In the genomic region with DNA sequence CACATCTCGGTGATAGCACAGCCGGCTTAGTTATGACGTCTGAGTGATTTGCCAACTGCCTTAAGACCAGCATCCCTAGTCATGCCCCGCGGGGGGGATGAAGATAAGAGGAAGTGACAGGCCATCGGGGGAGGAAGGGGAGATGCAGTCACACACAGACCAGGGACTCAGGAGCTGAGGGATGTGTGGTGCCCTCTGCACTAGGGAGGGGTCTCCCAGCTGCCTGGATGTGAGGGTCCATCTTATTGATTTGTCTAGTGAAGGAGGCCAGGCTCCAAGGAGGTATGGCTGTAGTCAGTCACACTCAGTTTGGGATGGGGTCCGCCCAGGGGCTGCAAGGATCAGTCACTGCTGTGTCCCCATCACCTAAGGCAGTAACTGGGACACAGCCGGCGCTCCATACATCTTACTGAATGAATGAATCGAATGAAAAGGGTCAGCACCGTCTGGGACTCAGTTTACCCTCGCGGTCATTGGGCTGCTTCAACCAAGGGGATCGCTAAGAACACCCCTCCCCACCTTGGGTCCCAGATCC, we compare ENCODE assay signal across 8 cellular contexts. TPM values are rescaled to one million over a fixed set of nuclear protein-coding genes. Genes with fewer than 3 reads are reported as not detected.
DNase-seq lines count a peak whose midpoint lies in the region; ATAC-seq and TF ChIP-seq lines count a peak whose summit lies in the region.

No MANE protein-coding gene starts in this region.

- H3K9me3 Mint-ChIP-seq in CD4-positive, alpha-beta memory T cell: no peaks in the 10 kb centered on the region
- H3K9me3 Mint-ChIP-seq in activated B cell treated with CpG ODN at 0.5 μM for 24 hours: no peaks in the 10 kb centered on the region
- no peaks in the 10 kb centered on the region for H3K9me3 Mint-ChIP-seq in neural crest cell

- peak overlapping the region; percentile 85 to 98 (median 96) for H3K27ac Mint-ChIP-seq in CD4-positive, alpha-beta memory T cell
- H3K27ac Mint-ChIP-seq in activated B cell treated with CpG ODN at 0.5 μM for 24 hours (peak overlapping the region; percentile 89), neural crest cell (ENCODE audit: unreplicated experiment) (peak overlapping the region; percentile 19)

- no peak overlapping the region for H2AFZ ChIP-seq in fibroblast of lung (ENCODE audit: low read length)

- peaks cover 0 to 12% of the 10 kb centered on the region in 2 donors for H3K36me3 Mint-ChIP-seq in CD4-positive, alpha-beta memory T cell
- H3K36me3 Mint-ChIP-seq in activated B cell treated with CpG ODN at 0.5 μM for 24 hours (ENCODE audit: low read depth) (no peaks in the 10 kb centered on the region), neural crest cell (ENCODE audit: low read depth) (no peaks in the 10 kb centered on the region)

- H3K27me3 ChIP-seq in CD4-positive, alpha-beta memory T cell (ENCODE audit: insufficient read depth, low read length): no peaks in the 10 kb centered on the region
- H3K27me3 ChIP-seq in fibroblast of lung (ENCODE audit: control insufficient read depth, insufficient read depth, low read length): no peaks in the 10 kb centered on the region

- CTCF ChIA-PET in CD4-positive, alpha-beta memory T cell (lab: Charles Lee; ENCODE audit: partially characterized antibody): interaction anchor here (10.2 kb wide), 1 partner anchor 38 kb away, joined by 487 read pairs; no protein-coding TSS in a partner anchor
- CTCF ChIA-PET in activated B cell treated with CpG ODN at 0.5 μM for 24 hours (lab: Charles Lee): interaction anchor here (1.8 kb wide), 1 partner anchor 36 kb away, joined by 6 read pairs; no protein-coding TSS in a partner anchor

- H3K4me3 Mint-ChIP-seq in CD4-positive, alpha-beta memory T cell: peak overlapping the region; percentile 70 to 95 (median 88)
- H3K4me3 Mint-ChIP-seq in activated B cell treated with CpG ODN at 0.5 μM for 24 hours (peak overlapping the region; percentile 84), neural crest cell (peak overlapping the region; percentile 82)

- peak overlapping the region; percentile 78 for H3K9ac ChIP-seq in fibroblast of lung (ENCODE audit: insufficient read depth, low read length)

- H3K36me3 ChIP-seq in CD4-positive, alpha-beta memory T cell (ENCODE audit: insufficient read depth, low read length): no peaks in the 10 kb centered on the region
- no peaks in the 10 kb centered on the region for H3K36me3 ChIP-seq in fibroblast of lung (ENCODE audit: control insufficient read depth, insufficient read depth, low read length)

- DNase-seq in CD4-positive, alpha-beta memory T cell: peak; percentile 43 to 76 (median 47)
- peak; percentile 91 for DNase-seq in KBM-7
- DNase-seq in activated B cell treated with CpG ODN at 0.5 μM for 24 hours: peak; percentile 60
- peak; percentile 36 to 41 for DNase-seq in fibroblast of lung (ENCODE audit: low read depth in 2 of 2)
- DNase-seq in neural crest cell (ENCODE audit: low read depth, low spot score): peak; percentile 24
- no peak for DNase-seq in cerebellum (ENCODE audit: low spot score)

- H3K4me2 ChIP-seq in fibroblast of lung (ENCODE audit: extremely low read depth, insufficient read depth, low read length): peak overlapping the region; percentile 44

- peaks cover 27 to 64% (median 45%) of the 10 kb centered on the region in 4 donors for H3K4me1 Mint-ChIP-seq in CD4-positive, alpha-beta memory T cell
- H3K4me1 Mint-ChIP-seq in activated B cell treated with CpG ODN at 0.5 μM for 24 hours (peaks cover 49% of the 10 kb centered on the region), neural crest cell (peaks cover 51% of the 10 kb centered on the region)

- TF ChIP-seq CTCF in activated B cell treated with CpG ODN at 0.5 μM for 24 hours (IDR thresholded peaks at IDR 0.05) (no peak), fibroblast of lung (conservative IDR thresholded peaks at IDR 0.05 in 1 of 2, IDR thresholded peaks at IDR 0.05 in 1 of 2; ENCODE audit: low read depth in 1 of 2, low read length in 2 of 2) (no peak), neural crest cell (conservative IDR thresholded peaks at IDR 0.05) (no peak)

- in situ Hi-C loops in KBM-7 (cut with MboI; ENCODE audit: low pct_unique_long_range_greater_than_20kb, low sequenced_read_pairs): no loop called here

- POLR2A ChIA-PET in CD4-positive, alpha-beta memory T cell (lab: Charles Lee; ENCODE audit: partially characterized antibody): interaction anchor here (0.5 to 15.5 kb wide), 2 partner anchors 16 to 25 kb away, joined by 3 to 240 read pairs; a partner anchor contains a TSS
- POLR2A ChIA-PET in activated B cell treated with CpG ODN at 0.5 μM for 24 hours (lab: Charles Lee): interaction anchor here (1.4 to 1.8 kb wide), 2 partner anchors 24 to 26 kb away, joined by 7 to 8 read pairs; a partner anchor contains a TSS

- peak; percentile 32 for ATAC-seq in activated B cell treated with CpG ODN at 0.5 μM for 24 hours (ENCODE audit: low read depth)
- no peak for ATAC-seq in HG03439 (IDR thresholded peaks at IDR 0.05; ENCODE audit: unreplicated experiment)
- no peak for ATAC-seq in GM19395 (IDR thresholded peaks at IDR 0.05; ENCODE audit: unreplicated experiment)

- no peaks in the 10 kb centered on the region for H4K20me1 ChIP-seq in fibroblast of lung (ENCODE audit: control insufficient read depth, extremely low read depth, insufficient read depth, low read length)

- no peaks in the 10 kb centered on the region for H3K9me3 ChIP-seq in CD4-positive, alpha-beta memory T cell (ENCODE audit: control insufficient read depth in 1 of 2, low read length in 2 of 2)
- no peaks in the 10 kb centered on the region for H3K9me3 ChIP-seq in fibroblast of lung (ENCODE audit: control insufficient read depth, insufficient read depth, low read depth, low read length)

- H3K4me1 ChIP-seq in CD4-positive, alpha-beta memory T cell (ENCODE audit: insufficient read depth, low read length): peaks cover 46% of the 10 kb centered on the region
- H3K4me1 ChIP-seq in fibroblast of lung (ENCODE audit: control insufficient read depth, extremely low read depth, insufficient read depth, low read length): peaks cover 17% of the 10 kb centered on the region

- H3K27ac ChIP-seq in CD4-positive, alpha-beta memory T cell (ENCODE audit: low read depth, low read length): peak overlapping the region; percentile 78
- peak overlapping the region; percentile 78 for H3K27ac ChIP-seq in fibroblast of lung (ENCODE audit: insufficient read depth, low read length)

- H3K27me3 Mint-ChIP-seq in CD4-positive, alpha-beta memory T cell: no peaks in the 10 kb centered on the region
- H3K27me3 Mint-ChIP-seq in activated B cell treated with CpG ODN at 0.5 μM for 24 hours (no peaks in the 10 kb centered on the region), neural crest cell (ENCODE audit: low read depth) (no peaks in the 10 kb centered on the region)

- intact Hi-C loops in CD4-positive, alpha-beta memory T cell (cut with micrococcal nuclease): loop anchor here (1.0 kb wide), 2 partner anchors 26 to 35 kb away; no protein-coding TSS in a partner anchor
- intact Hi-C loops in activated B cell treated with CpG ODN at 0.5 μM for 24 hours (cut with micrococcal nuclease): loop anchor here (1.0 kb wide), 3 partner anchors 8 to 35 kb away; a partner anchor contains a TSS

- no peaks in the 10 kb centered on the region for H3K79me2 ChIP-seq in fibroblast of lung (ENCODE audit: control insufficient read depth, insufficient read depth, low read length)

- H3K4me3 ChIP-seq in CD4-positive, alpha-beta memory T cell (ENCODE audit: low read length in 2 of 2): peak overlapping the region; percentile 39 to 66
- peak overlapping the region; percentile 4 to 58 (median 40) for H3K4me3 ChIP-seq in fibroblast of lung (replicated peaks in 1 of 4; ENCODE audit: control extremely low read depth in 1 of 4, insufficient read depth in 1 of 4, low read depth in 3 of 4, low read length in 4 of 4)

RNA-seq across cellular contexts. Expression of a gene that starts 19.3 kb away (rescaled TPM):
- 10 to 100 TPM; 46.6 to 46.9 TPM for total RNA-seq in CD4-positive, alpha-beta memory T cell
- 10 to 100 TPM; 36.2 to 38.3 TPM for polyA plus RNA-seq in CD4-positive, alpha-beta memory T cell
- total RNA-seq in activated B cell treated with CpG ODN at 0.5 μM for 24 hours: 69.2 and 71.6 TPM in 2 replicates
- total RNA-seq in fibroblast of lung: 81.1 and 81.4 TPM in 2 replicates
- polyA plus RNA-seq in fibroblast of lung: 49.3 and 69.6 TPM in 2 replicates
- polyA plus RNA-seq in fibroblast of lung (2012): 104 and 125 TPM in 2 replicates
- polyA minus RNA-seq in fibroblast of lung (ENCODE audit: low replicate concordance): 181 and 256 TPM in 2 replicates
- 111 and 115 TPM in 2 replicates for total RNA-seq in neural crest cell
- 36.9 TPM for total RNA-seq in cerebellum

RNA-seq across cellular contexts. Expression of a gene that starts 24.8 kb away (rescaled TPM):
- 1 to 10 TPM; 4.2 to 4.7 TPM for total RNA-seq in CD4-positive, alpha-beta memory T cell
- 10 to 100 TPM; 12.5 to 17.1 TPM for polyA plus RNA-seq in CD4-positive, alpha-beta memory T cell
- total RNA-seq in activated B cell treated with CpG ODN at 0.5 μM for 24 hours (16.8 and 20.4 TPM in 2 replicates), fibroblast of lung (9.5 and 24.9 TPM in 2 replicates), neural crest cell (0.26 and 0.45 TPM in 2 replicates), cerebellum (2.5 TPM)
- polyA plus RNA-seq in fibroblast of lung: 2.8 and 48.6 TPM in 2 replicates
- 4.6 and 43.1 TPM in 2 replicates for polyA plus RNA-seq in fibroblast of lung (2012)
- 20.3 and 218 TPM in 2 replicates for polyA minus RNA-seq in fibroblast of lung (ENCODE audit: low replicate concordance)

RNA-seq across cellular contexts. Expression of a gene that starts 36.5 kb away (rescaled TPM):
- total RNA-seq in CD4-positive, alpha-beta memory T cell: 1 to 10 TPM; 2.0 to 2.9 TPM
- 1 to 10 TPM; 1.2 to 8.4 TPM for polyA plus RNA-seq in CD4-positive, alpha-beta memory T cell
- total RNA-seq in activated B cell treated with CpG ODN at 0.5 μM for 24 hours: 6.7 and 6.8 TPM in 2 replicates
- 3.6 and 5.4 TPM in 2 replicates for total RNA-seq in fibroblast of lung
- polyA plus RNA-seq in fibroblast of lung: 4.7 and 5.3 TPM in 2 replicates
- polyA plus RNA-seq in fibroblast of lung (2012): 3.5 and 4.3 TPM in 2 replicates
- 5.8 and 7.2 TPM in 2 replicates for polyA minus RNA-seq in fibroblast of lung (ENCODE audit: low replicate concordance)
- 11.7 and 12.8 TPM in 2 replicates for total RNA-seq in neural crest cell
- 2.9 TPM for total RNA-seq in cerebellum

RNA-seq across cellular contexts. Expression of a gene that starts 38.1 kb away (rescaled TPM):
- 10 to 100 TPM; 10.3 to 13.0 TPM for total RNA-seq in CD4-positive, alpha-beta memory T cell
- polyA plus RNA-seq in CD4-positive, alpha-beta memory T cell: under 1 TPM; 0.66 to 0.76 TPM
- total RNA-seq in activated B cell treated with CpG ODN at 0.5 μM for 24 hours (4.0 and 5.1 TPM in 2 replicates), fibroblast of lung (1.5 and 3.0 TPM in 2 replicates), neural crest cell (6.4 and 8.2 TPM in 2 replicates), cerebellum (1.4 TPM)
- polyA plus RNA-seq in fibroblast of lung: 1.2 and 5.8 TPM in 2 replicates
- polyA plus RNA-seq in fibroblast of lung (2012): 4.1 and 12.9 TPM in 2 replicates
- 0.74 and 8.8 TPM in 2 replicates for polyA minus RNA-seq in fibroblast of lung (ENCODE audit: low replicate concordance)

RNA-seq across cellular contexts. Expression of a gene that starts 53.9 kb away (rescaled TPM):
- 1 to 10 TPM in 1 of 2 experiments, under 1 TPM in 1; 0.14 to 1.1 TPM for total RNA-seq in CD4-positive, alpha-beta memory T cell
- under 1 TPM in 1 of 2 donors, not detected in 1; 0.48 TPM for polyA plus RNA-seq in CD4-positive, alpha-beta memory T cell
- total RNA-seq in activated B cell treated with CpG ODN at 0.5 μM for 24 hours: 1.2 and 1.5 TPM in 2 replicates
- 5.1 and 7.9 TPM in 2 replicates for total RNA-seq in fibroblast of lung
- 8.9 and 11.7 TPM in 2 replicates for polyA plus RNA-seq in fibroblast of lung
- polyA plus RNA-seq in fibroblast of lung (2012): 19.8 and 23.8 TPM in 2 replicates
- 15.0 and 45.2 TPM in 2 replicates for polyA minus RNA-seq in fibroblast of lung (ENCODE audit: low replicate concordance)
- total RNA-seq in neural crest cell: 16.2 and 19.8 TPM in 2 replicates
- 36.0 TPM for total RNA-seq in cerebellum

Comparison
In these comparisons a context has a peak if more than half of its experiments do, and no peak if none do; other contexts are left out.
1. H3K27ac Mint-ChIP-seq: peak in every context shown above with its lines; median percentile 96 in CD4-positive, alpha-beta memory T cell; 89 in activated B cell treated with CpG ODN at 0.5 μM for 24 hours; 19 in neural crest cell.